8 cellular contexts compared by ENCODE assay signal in genomic region chr3:66500575-66501482, GRCh38. TPM values are rescaled to one million over a fixed set of nuclear protein-coding genes. Genes with fewer than 3 reads are reported as not detected.
DNase-seq lines count a peak whose midpoint lies in the region; ATAC-seq and TF ChIP-seq lines count a peak whose summit lies in the region.

A gene with protein sequence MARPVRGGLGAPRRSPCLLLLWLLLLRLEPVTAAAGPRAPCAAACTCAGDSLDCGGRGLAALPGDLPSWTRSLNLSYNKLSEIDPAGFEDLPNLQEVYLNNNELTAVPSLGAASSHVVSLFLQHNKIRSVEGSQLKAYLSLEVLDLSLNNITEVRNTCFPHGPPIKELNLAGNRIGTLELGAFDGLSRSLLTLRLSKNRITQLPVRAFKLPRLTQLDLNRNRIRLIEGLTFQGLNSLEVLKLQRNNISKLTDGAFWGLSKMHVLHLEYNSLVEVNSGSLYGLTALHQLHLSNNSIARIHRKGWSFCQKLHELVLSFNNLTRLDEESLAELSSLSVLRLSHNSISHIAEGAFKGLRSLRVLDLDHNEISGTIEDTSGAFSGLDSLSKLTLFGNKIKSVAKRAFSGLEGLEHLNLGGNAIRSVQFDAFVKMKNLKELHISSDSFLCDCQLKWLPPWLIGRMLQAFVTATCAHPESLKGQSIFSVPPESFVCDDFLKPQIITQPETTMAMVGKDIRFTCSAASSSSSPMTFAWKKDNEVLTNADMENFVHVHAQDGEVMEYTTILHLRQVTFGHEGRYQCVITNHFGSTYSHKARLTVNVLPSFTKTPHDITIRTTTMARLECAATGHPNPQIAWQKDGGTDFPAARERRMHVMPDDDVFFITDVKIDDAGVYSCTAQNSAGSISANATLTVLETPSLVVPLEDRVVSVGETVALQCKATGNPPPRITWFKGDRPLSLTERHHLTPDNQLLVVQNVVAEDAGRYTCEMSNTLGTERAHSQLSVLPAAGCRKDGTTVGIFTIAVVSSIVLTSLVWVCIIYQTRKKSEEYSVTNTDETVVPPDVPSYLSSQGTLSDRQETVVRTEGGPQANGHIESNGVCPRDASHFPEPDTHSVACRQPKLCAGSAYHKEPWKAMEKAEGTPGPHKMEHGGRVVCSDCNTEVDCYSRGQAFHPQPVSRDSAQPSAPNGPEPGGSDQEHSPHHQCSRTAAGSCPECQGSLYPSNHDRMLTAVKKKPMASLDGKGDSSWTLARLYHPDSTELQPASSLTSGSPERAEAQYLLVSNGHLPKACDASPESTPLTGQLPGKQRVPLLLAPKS (minus strand): TSS chr3:66501022. CDS start chr3:66500407, 615 bp downstream.

- H3K9me3 ChIP-seq in ectodermal cell (ENCODE audit: control insufficient read depth, low read length) (no peaks in the 10 kb centered on the region), lung (ENCODE audit: control insufficient read depth in 2 of 2, insufficient read depth in 1 of 2, low read length in 1 of 2) (no peaks in the 10 kb centered on the region)

- WGBS in ectodermal cell, 2 experiments: 0% methylated on average over 106 to 109 of the region's 109 CpGs
- WGBS in lung, 2 donors: 0 to 1% methylated on average over 84 to 109 of the region's 109 CpGs

- peak; percentile 0 for TF ChIP-seq CTCF in lung (IDR thresholded peaks at IDR 0.05; ENCODE audit: control extremely low read depth, extremely low read depth)

- H3K27ac ChIP-seq in ectodermal cell (ENCODE audit: insufficient read depth, low read depth, low read length, poor library complexity, severe bottlenecking) (peak within 1 kb of the TSS; percentile 62), lung (ENCODE audit: low read depth in 1 of 2, low read length in 1 of 2) (peak within 1 kb of the TSS; percentile 89 to 90)

- H3K36me3 ChIP-seq in ectodermal cell (ENCODE audit: control insufficient read depth, insufficient read depth, low read length) (no peaks in the 10 kb centered on the region), lung (ENCODE audit: control insufficient read depth in 2 of 2, insufficient read depth in 2 of 2, low read length in 2 of 2) (no peaks in the 10 kb centered on the region)

- H3K27me3 ChIP-seq in ectodermal cell (ENCODE audit: control insufficient read depth, insufficient read depth, low read length, poor library complexity, severe bottlenecking) (no peaks in the 10 kb centered on the region), lung (ENCODE audit: control insufficient read depth, insufficient read depth) (no peaks in the 10 kb centered on the region)

- H3K4me1 ChIP-seq in ectodermal cell (ENCODE audit: control insufficient read depth, insufficient read depth, low read length) (peaks cover 33% of the 10 kb centered on the region), lung (ENCODE audit: control insufficient read depth in 2 of 2, insufficient read depth in 2 of 2, low read length in 2 of 2) (peaks cover 2 to 21% of the 10 kb centered on the region in 2 donors)

- DNase-seq in CD1c-positive myeloid dendritic cell (ENCODE audit: extremely low spot score) (peak; percentile 96), NCI-H82 treated with DMSO at 0.1 percent for 48 hours (lab: John Stamatoyannopoulos, UW; ENCODE audit: unreplicated experiment) (peak; percentile 88), lung (ENCODE audit: low spot score) (peak; percentile 99)
- peak; percentile 95 to 96 for DNase-seq in activated CD8-positive, alpha-beta memory T cell treated with anti-CD3 and anti-CD28 coated beads for 1 hour (ENCODE audit: extremely low read depth in 1 of 2, low read depth in 1 of 2)
- DNase-seq in stimulated activated CD4-positive, alpha-beta T cell treated with anti-CD3 and anti-CD28 coated beads, TNF-alpha, amount 100 ng/mL, for 24 hours (ENCODE audit: low read depth in 3 of 3): peak; percentile 96 to 99 (median 97)

- ATAC-seq in GM19438 (IDR thresholded peaks at IDR 0.05; ENCODE audit: low read depth, unreplicated experiment) (peak; percentile 95), HG03571 (IDR thresholded peaks at IDR 0.05; ENCODE audit: unreplicated experiment) (peak; percentile 97), lung (ENCODE audit: insufficient read depth, low FRiP score) (peak; percentile 98)

- H3K4me3 ChIP-seq in ectodermal cell (ENCODE audit: insufficient read depth, low read depth, low read length) (peak within 1 kb of the TSS; percentile 90), lung (peak within 1 kb of the TSS; percentile 75)

RNA-seq across cellular contexts. Expression of the gene that starts here (rescaled TPM):
- 109 TPM for polyA plus RNA-seq in ectodermal cell (2013, experiment 1 of 4)
- 111 TPM for polyA plus RNA-seq in ectodermal cell (2013, experiment 2 of 4)
- polyA plus RNA-seq in ectodermal cell (2013, experiment 3 of 4): 102 TPM
- 105 TPM for polyA plus RNA-seq in ectodermal cell (2013, experiment 4 of 4)
- 10 to 100 TPM; 59.3 to 97.4 TPM for total RNA-seq in lung
- 10 to 100 TPM; 21.9 to 25.1 TPM for polyA plus RNA-seq in lung

Comparison
In these comparisons a context has a peak if more than half of its experiments do, and no peak if none do; other contexts are left out.
1. Peak in every context shown above with its lines: DNase-seq, ATAC-seq, H3K4me3 ChIP-seq and H3K27ac ChIP-seq.